9 cellular contexts compared by ENCODE assay signal in the genomic region with DNA sequence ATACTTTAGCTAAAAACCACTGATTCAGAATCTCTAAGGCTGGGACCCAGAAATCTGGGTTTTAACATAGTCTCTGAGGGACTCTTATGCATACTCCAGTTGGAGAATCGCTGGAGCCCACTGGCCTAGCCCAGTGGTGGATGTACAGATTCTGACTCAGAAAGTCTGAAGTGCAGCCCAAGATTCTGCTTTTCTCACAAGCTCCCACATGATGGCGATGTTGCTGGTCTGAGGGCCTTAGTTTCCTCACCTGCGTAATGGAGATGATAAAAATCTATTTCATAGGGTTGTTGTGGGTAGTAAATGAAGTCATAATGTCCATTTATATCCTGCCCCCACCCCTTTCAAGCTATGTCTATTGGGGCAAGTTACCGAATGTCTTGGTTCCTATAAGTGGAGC. TPM values are rescaled to one million over a fixed set of nuclear protein-coding genes. Genes with fewer than 3 reads are reported as not detected.
DNase-seq lines count a peak whose midpoint lies in the region; ATAC-seq, FAIRE-seq and TF ChIP-seq lines count a peak whose summit lies in the region.
"Had no signal": no experiment of that assay in that cellular context is flagged by ENCODE, and none has a peak within 500 bp of the region (broad histone marks: within the 10 kb centered on the region; RNA-seq: fewer than 3 reads in every experiment).

No MANE protein-coding gene starts in this region.

- H3F3A ChIP-seq in DOHH2 (ENCODE audit: control insufficient read depth, insufficient read depth), result no peaks in the 10 kb centered on the region

- DNase-seq in H4 (ENCODE audit: low spot score) (peak; percentile 6), T-helper 1 cell (peak in 4 of 5 donors; percentile 10 to 41 (median 24)), epithelial cell of esophagus (ENCODE audit: low read depth) (peak; percentile 60), small intestine (peak; percentile 67), posterior vena cava (ENCODE audit: low spot score) (no peak)

- H3K4me2 ChIP-seq in DOHH2 (ENCODE audit: low read length), result no peak overlapping the region

- ATAC-seq in HG02642 (IDR thresholded peaks at IDR 0.05; ENCODE audit: poor library complexity, unreplicated experiment) (no peak), gastroesophageal sphincter (no peak)

- no peak for TF ChIP-seq EP300 in gastroesophageal sphincter (IDR thresholded peaks at IDR 0.05)

- peak; percentile 78 for TF ChIP-seq CTCF in DOHH2 (IDR thresholded peaks at IDR 0.05; ENCODE audit: low read depth, low read length, poor library complexity, severe bottlenecking)
- TF ChIP-seq CTCF in epithelial cell of esophagus (IDR thresholded peaks at IDR 0.05; ENCODE audit: insufficient read depth, low read depth, low read length, missing control alignments), result peak; percentile 64
- TF ChIP-seq CTCF in gastroesophageal sphincter (IDR thresholded peaks at IDR 0.05), result peak in 2 of 4 experiments; percentile 30 to 42

- no peak overlapping the region for H3K4me3 ChIP-seq in DOHH2 (ENCODE audit: low read length)
- H3K4me3 ChIP-seq in epithelial cell of esophagus (ENCODE audit: low read length), result no peak overlapping the region
- H3K4me3 ChIP-seq in small intestine (ENCODE audit: low read depth in 1 of 2, low read length in 2 of 2), result no peak overlapping the region
- H3K4me3 ChIP-seq in gastroesophageal sphincter, result no peak overlapping the region

- no peak for TF ChIP-seq POLR2A in gastroesophageal sphincter (IDR thresholded peaks at IDR 0.05)

- H3K9me3 ChIP-seq in DOHH2 (ENCODE audit: control insufficient read depth, insufficient read depth, low read length) (no peaks in the 10 kb centered on the region), small intestine (ENCODE audit: control insufficient read depth, low read depth) (no peaks in the 10 kb centered on the region), gastroesophageal sphincter (no peaks in the 10 kb centered on the region)

- H4K20me1 ChIP-seq in DOHH2 (ENCODE audit: control insufficient read depth, insufficient read depth, low read depth, low read length), result no peaks in the 10 kb centered on the region

- 13 to 26% (median 22%) methylated on average over 4 of the region's 4 CpGs for WGBS in small intestine, 3 donors
- WGBS in gastroesophageal sphincter (ENCODE audit: low coverage in 1 of 2), 2 donors, result 45 to 78% methylated on average over 2 to 4 of the region's 4 CpGs

- H3K36me3 ChIP-seq in DOHH2 (ENCODE audit: control insufficient read depth, low read length) (no peaks in the 10 kb centered on the region), small intestine (ENCODE audit: control insufficient read depth in 2 of 2, insufficient read depth in 2 of 2, low read length in 2 of 2) (no peaks in the 10 kb centered on the region), gastroesophageal sphincter (no peaks in the 10 kb centered on the region)

- FAIRE-seq in small intestine (lab: Jason Lieb, UNC), result no peak

- H3K4me1 ChIP-seq in DOHH2 (ENCODE audit: control insufficient read depth, low read length) (peaks cover 9% of the 10 kb centered on the region), small intestine (ENCODE audit: control insufficient read depth in 2 of 2, insufficient read depth in 1 of 2, low read depth in 1 of 2, low read length in 1 of 2) (no peaks in the 10 kb centered on the region), gastroesophageal sphincter (no peaks in the 10 kb centered on the region)

- no peaks in the 10 kb centered on the region for H3K9me2 ChIP-seq in DOHH2 (replicated peaks; ENCODE audit: control insufficient read depth, low read length)

- H3K27ac ChIP-seq in DOHH2 (ENCODE audit: low read depth, low read length) (no peak overlapping the region), small intestine (ENCODE audit: low read depth in 1 of 2, low read length in 1 of 2) (no peak overlapping the region), gastroesophageal sphincter (no peak overlapping the region)

- no peaks in the 10 kb centered on the region for H3K79me2 ChIP-seq in DOHH2 (ENCODE audit: control insufficient read depth, low read length)

- intact Hi-C loops in posterior vena cava (cut with DNase I), result no loop called here

- H3K27me3 ChIP-seq in DOHH2 (ENCODE audit: control insufficient read depth, low read length), result no peaks in the 10 kb centered on the region
- no peaks in the 10 kb centered on the region for H3K27me3 ChIP-seq in small intestine (ENCODE audit: control insufficient read depth in 2 of 2, insufficient read depth in 2 of 2, low read length in 2 of 2)
- no peaks in the 10 kb centered on the region for H3K27me3 ChIP-seq in gastroesophageal sphincter

RNA-seq across cellular contexts. Expression of a gene that starts 7.7 kb away (rescaled TPM):
- total RNA-seq in H4 (2014; rRNA removed; shearing (Covaris generic)), result 1.3 and 3.1 TPM in 2 replicates
- 1 to 10 TPM; 3.2 to 4.3 (median 3.4) TPM for polyA plus RNA-seq in small intestine
- total RNA-seq in gastroesophageal sphincter (1 to 10 TPM; 5.8 to 9.3 (median 6.7) TPM), posterior vena cava (10 to 100 TPM; 10.5 to 10.9 TPM)

RNA-seq across cellular contexts. Expression of a gene that starts 19.9 kb away (rescaled TPM):
- total RNA-seq in H4 (2014; rRNA removed; shearing (Covaris generic)), result not detected in 2 replicates
- polyA plus RNA-seq in small intestine, result not detected
- total RNA-seq in gastroesophageal sphincter (under 1 TPM in 1 of 4 donors, not detected in 3; 0.35 TPM), posterior vena cava (not detected)
- total RNA-seq: T-helper 2 cell treated with Interferon-gamma antibody and Interleukin-4, amounts not matched to agents 100 ng/mL and 5 ng/mL, for 36 hours had no signal
